7 cellular contexts compared by ENCODE assay signal in genomic region chr10:73919481-73919880, GRCh38. TPM values are rescaled to one million over a fixed set of nuclear protein-coding genes. Genes with fewer than 3 reads are reported as not detected.
A peak's percentile ranks its signal among the peaks of the same experiment; 100 is the strongest.
DNase-seq lines count a peak whose midpoint lies in the region; ATAC-seq and TF ChIP-seq lines count a peak whose summit lies in the region.
"Not testable (repeated sequence)": the region's sequence is repeated elsewhere in the genome, so short reads cannot be mapped to it uniquely, and the experiment has no call there.

No MANE protein-coding gene starts in this region.

- H3K9me2 ChIP-seq in GM23248 (ENCODE audit: insufficient read depth): not testable (repeated sequence)

- WGBS in GM23248 (ENCODE audit: low coverage in 1 of 2, low lambda C conversion rate in 2 of 2, missing lambda C conversion rate in 2 of 2), 2 experiments: 62 to 63% methylated on average over 8 of the region's 8 CpGs
- 84 to 92% (median 91%) methylated on average over 8 of the region's 8 CpGs for WGBS in heart left ventricle, 4 donors
- WGBS in psoas muscle, 3 donors: 70 to 85% (median 73%) methylated on average over 8 of the region's 8 CpGs

- H3K4me1 Mint-ChIP-seq in chondrocyte (ENCODE audit: low read depth) (peaks cover 50% of the 10 kb centered on the region), memory B cell (peaks cover 17% of the 10 kb centered on the region)

- H4K20me1 ChIP-seq in GM23248 (ENCODE audit: insufficient read depth): not testable (repeated sequence)

- not testable (repeated sequence) for TF ChIP-seq POLR2A in heart left ventricle (IDR thresholded peaks at IDR 0.05)

- peaks cover 11% of the 10 kb centered on the region; the same call in 1 of the 2 replicates for H3K4me1 ChIP-seq in GM23248 (ENCODE audit: insufficient read depth)
- peaks cover 35% of the 10 kb centered on the region for H3K4me1 ChIP-seq in RWPE2 (ENCODE audit: insufficient read depth, poor library complexity, severe bottlenecking)
- peaks cover 0 to 43% (median 14%) of the 10 kb centered on the region in 12 donors for H3K4me1 ChIP-seq in heart left ventricle
- not testable (repeated sequence) for H3K4me1 ChIP-seq in psoas muscle
- peaks cover 9 to 43% (median 40%) of the 10 kb centered on the region in 5 donors for H3K4me1 ChIP-seq in subcutaneous abdominal adipose tissue (ENCODE audit: control insufficient read depth in 5 of 5, insufficient read depth in 5 of 5, low read length in 5 of 5)

- DNase-seq in GM23248; RWPE2 (ENCODE audit: low spot score); chondrocyte (ENCODE audit: low spot score); heart left ventricle; memory B cell (ENCODE audit: low spot score in 2 of 2); psoas muscle: not testable (repeated sequence)

- H3K79me2 ChIP-seq in GM23248 (ENCODE audit: insufficient read depth): not testable (repeated sequence)

- not testable (repeated sequence) for H3K9me3 ChIP-seq in GM23248 (ENCODE audit: low read depth); RWPE2 (ENCODE audit: severe bottlenecking); psoas muscle; subcutaneous abdominal adipose tissue (ENCODE audit: control insufficient read depth in 5 of 5, low read length in 5 of 5)
- H3K9me3 ChIP-seq in heart left ventricle: peaks cover 0 to 12% (median 0%) of the 10 kb centered on the region in 12 donors

- not testable (repeated sequence) for H3K36me3 ChIP-seq in GM23248 (ENCODE audit: low read depth)
- H3K36me3 ChIP-seq in RWPE2 (ENCODE audit: low read depth) (peaks cover 30% of the 10 kb centered on the region), heart left ventricle (peaks cover 0 to 28% (median 17%) of the 10 kb centered on the region in 9 donors), psoas muscle (ENCODE audit: insufficient read depth in 1 of 2, low read depth in 1 of 2) (peaks cover 0 to 14% of the 10 kb centered on the region in 2 donors), subcutaneous abdominal adipose tissue (ENCODE audit: control insufficient read depth in 5 of 5, insufficient read depth in 5 of 5, low read length in 5 of 5) (peaks cover 0 to 24% (median 19%) of the 10 kb centered on the region in 5 donors)

- not testable (repeated sequence) for ATAC-seq in RWPE2 (ENCODE audit: low read depth); heart left ventricle; memory B cell (ENCODE audit: low read depth); psoas muscle

- H3K4me3 Mint-ChIP-seq in chondrocyte (ENCODE audit: unreplicated experiment); memory B cell: not testable (repeated sequence)

- peak overlapping the region; percentile 91 for H2AFZ ChIP-seq in GM23248

- TF ChIP-seq CTCF in RWPE2 (IDR thresholded peaks at IDR 0.05; ENCODE audit: poor library complexity, severe bottlenecking); chondrocyte (IDR thresholded peaks at IDR 0.05); heart left ventricle (IDR thresholded peaks at IDR 0.05); psoas muscle (IDR thresholded peaks at IDR 0.05): not testable (repeated sequence)

- H3F3A ChIP-seq in GM23248 (ENCODE audit: insufficient read depth): not testable (repeated sequence)

- H3K4me3 ChIP-seq in GM23248; RWPE2 (ENCODE audit: severe bottlenecking); heart left ventricle; psoas muscle: not testable (repeated sequence)
- H3K4me3 ChIP-seq in subcutaneous abdominal adipose tissue (ENCODE audit: low read depth in 1 of 5, low read length in 5 of 5): peak overlapping the region in 1 of 5 donors; percentile 16

- H3K36me3 Mint-ChIP-seq in chondrocyte (ENCODE audit: low read depth): peaks cover 25% of the 10 kb centered on the region
- H3K36me3 Mint-ChIP-seq in memory B cell: not testable (repeated sequence)

- intact Hi-C loops in heart left ventricle (cut with DNase I): not testable (repeated sequence)
- intact Hi-C loops in psoas muscle (cut with DNase I): loop anchor here in 1 of 2 donors (10.0 kb wide), 1 partner anchor 55 kb away; no protein-coding TSS in a partner anchor

- not testable (repeated sequence) for H3K9me3 Mint-ChIP-seq in chondrocyte (ENCODE audit: low read depth); memory B cell

- not testable (repeated sequence) for H3K27ac ChIP-seq in GM23248
- H3K27ac ChIP-seq in RWPE2 (ENCODE audit: poor library complexity, severe bottlenecking) (peak overlapping the region; percentile 92), heart left ventricle (peak overlapping the region; percentile 31 to 83 (median 60)), psoas muscle (peak overlapping the region; percentile 27), subcutaneous abdominal adipose tissue (ENCODE audit: low read depth, low read length) (peak overlapping the region; percentile 65)

- not testable (repeated sequence) for H3K27me3 Mint-ChIP-seq in chondrocyte (ENCODE audit: low read depth); memory B cell

- not testable (repeated sequence) for H3K4me2 ChIP-seq in GM23248 (ENCODE audit: unreplicated experiment)

- in situ Hi-C loops in GM23248 (cut with MboI): not testable (repeated sequence)

- H3K27me3 ChIP-seq in GM23248 (replicated peaks; ENCODE audit: insufficient read depth); RWPE2 (ENCODE audit: insufficient read depth, poor library complexity, severe bottlenecking); heart left ventricle; psoas muscle (ENCODE audit: insufficient read depth in 3 of 3, low read length in 2 of 3); subcutaneous abdominal adipose tissue (ENCODE audit: control insufficient read depth in 5 of 5, insufficient read depth in 4 of 5, low read length in 5 of 5): not testable (repeated sequence)

- H3K9ac ChIP-seq in GM23248; subcutaneous abdominal adipose tissue (ENCODE audit: low read length in 5 of 5): not testable (repeated sequence)

- peak overlapping the region; percentile 90 for H3K27ac Mint-ChIP-seq in chondrocyte (ENCODE audit: unreplicated experiment)
- H3K27ac Mint-ChIP-seq in memory B cell: peak overlapping the region; percentile 65

RNA-seq across cellular contexts. Expression of gene PLAU, which starts 8.5 kb away (rescaled TPM):
- 13.3 and 13.8 TPM in 2 replicates for total RNA-seq in GM23248 (2014; rRNA removed; shearing (Covaris generic))
- 26.0 and 26.1 TPM in 2 replicates for polyA plus RNA-seq in GM23248 (2016; fragmentation: Nextera tagmentation; extraction: Ambion mirVana)
- total RNA-seq in chondrocyte: 54.2 to 84.9 TPM (median 54.8 TPM) in 3 replicates
- total RNA-seq in heart left ventricle: 10 to 100 TPM in 5 of 9 donors, 1 to 10 TPM in 4; 7.8 to 68.1 (median 10.3) TPM
- polyA plus RNA-seq in heart left ventricle: 10 to 100 TPM in 1 of 2 donors, 1 to 10 TPM in 1; 3.3 to 11.8 TPM
- total RNA-seq in psoas muscle: 10 to 100 TPM in 2 of 4 donors, 1 to 10 TPM in 2; 5.0 to 18.2 (median 10.6) TPM
- polyA plus RNA-seq in psoas muscle: 1 to 10 TPM; 3.8 to 7.6 (median 7.1) TPM

RNA-seq across cellular contexts. Expression of gene CAMK2G, which starts 45.1 kb away (rescaled TPM):
- total RNA-seq in GM23248 (2014; rRNA removed; shearing (Covaris generic)): 25.7 and 29.1 TPM in 2 replicates
- polyA plus RNA-seq in GM23248 (2016; fragmentation: Nextera tagmentation; extraction: Ambion mirVana) (24.3 and 28.2 TPM in 2 replicates), heart left ventricle (10 to 100 TPM in 1 of 2 donors, 1 to 10 TPM in 1; 8.0 to 11.3 TPM), psoas muscle (10 to 100 TPM; 15.8 to 58.5 (median 34.4) TPM)
- total RNA-seq in chondrocyte (30.5 to 31.7 TPM (median 30.5 TPM) in 3 replicates), heart left ventricle (10 to 100 TPM; 10.4 to 18.6 (median 14.7) TPM), psoas muscle (10 to 100 TPM; 34.2 to 60.3 (median 50.8) TPM)
